Comparison of ENCODE assay signal across 19 cellular contexts in genomic region chr3:147415337-147415736, GRCh38. TPM values are rescaled to one million over a fixed set of nuclear protein-coding genes. Genes with fewer than 3 reads are reported as not detected.
DNase-seq lines count a peak whose midpoint lies in the region; ATAC-seq and TF ChIP-seq lines count a peak whose summit lies in the region.
"Had no signal": no experiment of that assay in that cellular context is flagged by ENCODE, and none has a peak within 500 bp of the region (broad histone marks: within the 10 kb centered on the region; RNA-seq: fewer than 3 reads in every experiment).

No MANE protein-coding gene starts in this region.

- POLR2A ChIA-PET in WTC11 (lab: Charles Lee): interaction anchor here (0.6 kb wide), 2 partner anchors 28 to 72 kb away, joined by 3 to 5 read pairs; no protein-coding TSS in a partner anchor
- POLR2A ChIA-PET in naive thymus-derived CD8-positive, alpha-beta T cell (lab: Charles Lee): no interaction called here

- 44 to 53% methylated on average over 5 of the region's 5 CpGs for WGBS in lower leg skin, 2 donors
- 10 to 15% (median 11%) methylated on average over 5 of the region's 5 CpGs for WGBS in ovary, 3 donors

- no peak overlapping the region; the same call in 1 of the 2 replicates for H3K4me3 Mint-ChIP-seq in WTC11
- H3K4me3 Mint-ChIP-seq in nephron: peak overlapping the region; percentile 51 to 82 (median 73)
- H3K4me3 Mint-ChIP-seq in naive thymus-derived CD8-positive, alpha-beta T cell: no peak overlapping the region

- H3K27ac ChIP-seq in dorsolateral prefrontal cortex (peak overlapping the region in 37 of 59 donors; percentile 1 to 99 (median 51)), ovary (no peak overlapping the region)

- TF ChIP-seq CTCF in WTC11 (IDR thresholded peaks at IDR 0.05): no peak
- TF ChIP-seq CTCF in dorsolateral prefrontal cortex (IDR thresholded peaks at IDR 0.05 in 54 of 56, conservative IDR thresholded peaks at IDR 0.05 in 2 of 56; ENCODE audit: low read depth in 1 of 56, partially characterized antibody in 56 of 56): no peak
- no peak for TF ChIP-seq CTCF in nephron (IDR thresholded peaks at IDR 0.05; ENCODE audit: unreplicated experiment in 3 of 3)
- no peak for TF ChIP-seq CTCF in lower leg skin (IDR thresholded peaks at IDR 0.05)
- no peak for TF ChIP-seq CTCF in ovary (IDR thresholded peaks at IDR 0.05)

- H3K4me1 ChIP-seq in ovary (ENCODE audit: insufficient read depth): peaks cover 14% of the 10 kb centered on the region

- H3K9me3 Mint-ChIP-seq in WTC11 (no peaks in the 10 kb centered on the region), nephron (no peaks in the 10 kb centered on the region)
- H3K9me3 Mint-ChIP-seq in naive thymus-derived CD8-positive, alpha-beta T cell: peaks cover 0 to 72% (median 24%) of the 10 kb centered on the region in 9 donors

- CTCF ChIA-PET in WTC11 (lab: Charles Lee): interaction anchor here (0.5 to 4.0 kb wide), 5 partner anchors 23 to 201 kb away, joined by 3 to 23 read pairs (median 4); no protein-coding TSS in a partner anchor

- ATAC-seq in WTC11: no peak
- ATAC-seq in naive thymus-derived CD8-positive, alpha-beta T cell: no peak
- ATAC-seq: Panc1 had no signal

- no peaks in the 10 kb centered on the region for H3K9me3 ChIP-seq in ovary

- no peaks in the 10 kb centered on the region for H3K36me3 ChIP-seq in ovary

- intact Hi-C loops in dorsolateral prefrontal cortex (cut with DNase I): no loop called here
- intact Hi-C loops in lower leg skin (cut with DNase I; ENCODE audit: low total_unique reads): no loop called here
- intact Hi-C loops in ovary (cut with DNase I): no loop called here

- no peak for TF ChIP-seq POLR2A in lower leg skin (IDR thresholded peaks at IDR 0.05)
- no peak for TF ChIP-seq POLR2A in ovary (IDR thresholded peaks at IDR 0.05)

- peak overlapping the region in 42 of 59 donors; percentile 0 to 76 (median 29) for H3K4me3 ChIP-seq in dorsolateral prefrontal cortex
- H3K4me3 ChIP-seq in lower leg skin (ENCODE audit: low read depth, poor library complexity, severe bottlenecking): no peak overlapping the region
- no peak overlapping the region for H3K4me3 ChIP-seq in ovary

- DNase-seq in AG08396 (ENCODE audit: low spot score): peak; percentile 3
- peak; percentile 20 for DNase-seq in WTC11 (ENCODE audit: low spot score)
- no peak for DNase-seq in dorsolateral prefrontal cortex
- no peak for DNase-seq in lower leg skin (ENCODE audit: low spot score in 2 of 2)
- no peak for DNase-seq in naive thymus-derived CD8-positive, alpha-beta T cell
- no peak for DNase-seq in activated naive CD4-positive, alpha-beta T cell (lab: John Stamatoyannopoulos, UW)
- DNase-seq in ovary: no peak
- DNase-seq: COR-L47, DMS153, KG1, NCI-H1105, NCI-H1694 treated with DMSO at 0.1 percent for 48 hours, NCI-H82, Right ventricle myocardium superior had no signal

- H3K27me3 ChIP-seq in dorsolateral prefrontal cortex (peaks cover 0 to 91% (median 52%) of the 10 kb centered on the region in 45 donors), ovary (peaks cover 4% of the 10 kb centered on the region)

- H3K27me3 Mint-ChIP-seq in WTC11 (ENCODE audit: low read depth): peaks cover 99% of the 10 kb centered on the region
- H3K27me3 Mint-ChIP-seq in nephron (ENCODE audit: low read depth): peaks cover 99% of the 10 kb centered on the region
- H3K27me3 Mint-ChIP-seq in naive thymus-derived CD8-positive, alpha-beta T cell: peaks cover 59 to 91% (median 83%) of the 10 kb centered on the region in 5 donors

- H3K4me1 Mint-ChIP-seq in WTC11 (peaks cover 88% of the 10 kb centered on the region), nephron (peaks cover 56% of the 10 kb centered on the region)
- H3K4me1 Mint-ChIP-seq in naive thymus-derived CD8-positive, alpha-beta T cell: peaks cover 23 to 35% (median 32%) of the 10 kb centered on the region in 4 donors

- no peak for TF ChIP-seq EP300 in ovary (IDR thresholded peaks at IDR 0.05)

- H3K27ac Mint-ChIP-seq in WTC11 (peak overlapping the region; percentile 75; the same call in 1 of the 2 replicates), nephron (peak overlapping the region; percentile 42 to 89 (median 75))
- H3K27ac Mint-ChIP-seq in naive thymus-derived CD8-positive, alpha-beta T cell: no peak overlapping the region
- H3K27ac Mint-ChIP-seq: CD14-positive monocyte had no signal

- H3K36me3 Mint-ChIP-seq in WTC11: peaks cover 3% of the 10 kb centered on the region; the same call in 1 of the 2 replicates
- peaks cover 33% of the 10 kb centered on the region for H3K36me3 Mint-ChIP-seq in nephron (ENCODE audit: low read depth)
- H3K36me3 Mint-ChIP-seq in naive thymus-derived CD8-positive, alpha-beta T cell: peaks cover 18 to 46% (median 25%) of the 10 kb centered on the region in 3 donors

TF ChIP-seq in WTC11, 78 proteins besides CTCF, POLR2A, EP300 and RAD21:
- TF ChIP-seq KAT7 (CRISPR knock-in tag; IDR thresholded peaks at IDR 0.05; ENCODE audit: borderline replicate concordance) (no peak), ZNF263 (CRISPR knock-in tag; IDR thresholded peaks at IDR 0.05; ENCODE audit: low read depth) (no peak), PREB (CRISPR knock-in tag; IDR thresholded peaks at IDR 0.05; ENCODE audit: borderline replicate concordance) (no peak), ZNF532 (CRISPR knock-in tag; IDR thresholded peaks at IDR 0.05; ENCODE audit: borderline replicate concordance) (no peak), MAX (CRISPR knock-in tag; IDR thresholded peaks at IDR 0.05) (no peak), NR3C1 (CRISPR knock-in tag; conservative IDR thresholded peaks at IDR 0.05; ENCODE audit: low read depth) (no peak), NFE2L1 (CRISPR knock-in tag; IDR thresholded peaks at IDR 0.05) (no peak), ZNF138 (CRISPR knock-in tag; conservative IDR thresholded peaks at IDR 0.05) (no peak), ETV6 (CRISPR knock-in tag; IDR thresholded peaks at IDR 0.05) (no peak), SP1 (CRISPR knock-in tag; conservative IDR thresholded peaks at IDR 0.05) (no peak)

RNA-seq across cellular contexts. Expression of gene ZIC1, which starts 6.2 kb away (rescaled TPM):
- total RNA-seq in WTC11 (2021) (30.3 to 59.7 TPM (median 34.7 TPM) in 3 replicates), dorsolateral prefrontal cortex (100 to 1,000 TPM in 1 of 120 experiments, 10 to 100 TPM in 119; 17.4 to 211 (median 34.4) TPM), lower leg skin (1 to 10 TPM in 2 of 4 donors, under 1 TPM in 2; 0.30 to 2.9 (median 1.1) TPM), ovary (under 1 TPM in 3 of 7 donors, not detected in 4; 0.05 to 0.45 (median 0.18) TPM)
- total RNA-seq in naive thymus-derived CD8-positive, alpha-beta T cell: not detected
- polyA plus RNA-seq in naive thymus-derived CD8-positive, alpha-beta T cell: not detected
- under 1 TPM in 1 of 2 donors, not detected in 1; 0.10 TPM for polyA plus RNA-seq in ovary
- total RNA-seq: NCI-H460, Right ventricle myocardium superior had no signal
- polyA plus RNA-seq: CD14-positive monocyte had no signal

RNA-seq across cellular contexts. Expression of gene ZIC4, which starts 9.0 kb away (rescaled TPM):
- 1.9 to 3.5 TPM (median 2.5 TPM) in 3 replicates for total RNA-seq in WTC11 (2021)
- 10 to 100 TPM in 8 of 120 experiments, 1 to 10 TPM in 112; 1.5 to 13.5 (median 4.8) TPM for total RNA-seq in dorsolateral prefrontal cortex
- under 1 TPM in 2 of 4 donors, not detected in 2; 0.10 TPM for total RNA-seq in lower leg skin
- total RNA-seq in naive thymus-derived CD8-positive, alpha-beta T cell: not detected
- not detected for polyA plus RNA-seq in naive thymus-derived CD8-positive, alpha-beta T cell
- not detected for total RNA-seq in ovary
- polyA plus RNA-seq in ovary: not detected
- total RNA-seq: M059J, NCI-H460, Right ventricle myocardium superior had no signal
- polyA plus RNA-seq: CD14-positive monocyte had no signal

Comparison
In these comparisons a context has a peak if more than half of its experiments do, and no peak if none do; other contexts are left out.
1. DNase-seq: peak in AG08396 (single experiment) and WTC11 (single experiment); none in dorsolateral prefrontal cortex (0 of 10), lower leg skin (0 of 2), naive thymus-derived CD8-positive, alpha-beta T cell (0 of 10), activated naive CD4-positive, alpha-beta T cell (0 of 4) and ovary (0 of 5).
2. H3K27ac Mint-ChIP-seq: peak in WTC11 (single experiment) and nephron (3 of 3); none in naive thymus-derived CD8-positive, alpha-beta T cell (0 of 10).
3. H3K4me3 Mint-ChIP-seq: peak in nephron (3 of 3); none in WTC11 (single experiment) and naive thymus-derived CD8-positive, alpha-beta T cell (0 of 10).
4. H3K27ac ChIP-seq: peak in dorsolateral prefrontal cortex (37 of 59); none in ovary (0 of 2).
5. H3K4me3 ChIP-seq: peak in dorsolateral prefrontal cortex (42 of 59); none in lower leg skin (single experiment) and ovary (single experiment).